ENCODE assay signal across 10 cellular contexts in genomic region chr14:105197274-105197673, GRCh38. TPM values are rescaled to one million over a fixed set of nuclear protein-coding genes. Genes with fewer than 3 reads are reported as not detected.
A peak's percentile ranks its signal among the peaks of the same experiment; 100 is the strongest.
DNase-seq lines count a peak whose midpoint lies in the region; ATAC-seq and TF ChIP-seq lines count a peak whose summit lies in the region.
"Had no signal": no experiment of that assay in that cellular context is flagged by ENCODE, and none has a peak within 500 bp of the region (broad histone marks: within the 10 kb centered on the region; RNA-seq: fewer than 3 reads in every experiment).

No MANE protein-coding gene starts in this region.

- TF ChIP-seq POLR2A in NB4 (IDR thresholded peaks at IDR 0.05; ENCODE audit: extremely low read depth, insufficient read length): no peak

- DNase-seq in COLO668 (lab: John Stamatoyannopoulos, UW; ENCODE audit: unreplicated experiment) (peak; percentile 27), NB4 (ENCODE audit: low read depth) (peak; percentile 73), fibroblast of gingiva (ENCODE audit: low read depth) (peak; percentile 70), NCI-H2227 (lab: John Stamatoyannopoulos, UW; ENCODE audit: unreplicated experiment) (no peak), NCI-H526 (lab: John Stamatoyannopoulos, UW) (no peak)
- no peak for DNase-seq in naive thymus-derived CD4-positive, alpha-beta T cell
- DNase-seq: GOT3, NCI-H524 had no signal

- H3K27me3 ChIP-seq in naive thymus-derived CD4-positive, alpha-beta T cell (ENCODE audit: control insufficient read depth in 2 of 2, insufficient read depth in 2 of 2, low read length in 2 of 2): peaks cover 6% of the 10 kb centered on the region in 2 donors

- no peak overlapping the region for H3K27ac ChIP-seq in naive thymus-derived CD4-positive, alpha-beta T cell (ENCODE audit: low read depth, low read length)

- intact Hi-C loops in naive thymus-derived CD4-positive, alpha-beta T cell (cut with micrococcal nuclease): no loop called here

- POLR2A ChIA-PET in naive thymus-derived CD4-positive, alpha-beta T cell (lab: Charles Lee): no interaction called here

- no peaks in the 10 kb centered on the region for H3K36me3 Mint-ChIP-seq in naive thymus-derived CD4-positive, alpha-beta T cell

- ATAC-seq in naive thymus-derived CD4-positive, alpha-beta T cell: peak; percentile 44
- ATAC-seq in HG02884 (IDR thresholded peaks at IDR 0.05; ENCODE audit: unreplicated experiment) (no peak), HG03039 (IDR thresholded peaks at IDR 0.05; ENCODE audit: unreplicated experiment) (no peak)

- no peaks in the 10 kb centered on the region for H3K9me3 Mint-ChIP-seq in naive thymus-derived CD4-positive, alpha-beta T cell

- TF ChIP-seq CTCF in NB4 (IDR thresholded peaks at IDR 0.05; ENCODE audit: low read depth, low read length): no peak

- CTCF ChIA-PET in naive thymus-derived CD4-positive, alpha-beta T cell (lab: Charles Lee): interaction anchor here (1.1 kb wide), 1 partner anchor 15 kb away, joined by 3 read pairs; no protein-coding TSS in a partner anchor

- H3K4me1 ChIP-seq in naive thymus-derived CD4-positive, alpha-beta T cell (ENCODE audit: control insufficient read depth in 2 of 2, insufficient read depth in 2 of 2, low read length in 2 of 2): peaks cover 4 to 59% of the 10 kb centered on the region in 2 donors

- H3K4me3 Mint-ChIP-seq in naive thymus-derived CD4-positive, alpha-beta T cell: peak overlapping the region in 3 of 10 donors; percentile 8 to 78 (median 27)

- no peaks in the 10 kb centered on the region for H3K9me3 ChIP-seq in naive thymus-derived CD4-positive, alpha-beta T cell (ENCODE audit: control insufficient read depth in 2 of 3, low read length in 3 of 3)

- H3K4me3 ChIP-seq in NB4 (ENCODE audit: low read depth, low read length): no peak overlapping the region
- no peak overlapping the region for H3K4me3 ChIP-seq in naive thymus-derived CD4-positive, alpha-beta T cell (ENCODE audit: low read length)

- no peaks in the 10 kb centered on the region for H3K36me3 ChIP-seq in naive thymus-derived CD4-positive, alpha-beta T cell (ENCODE audit: control insufficient read depth in 2 of 3, insufficient read depth in 3 of 3, low read length in 3 of 3)

- peak overlapping the region in 1 of 9 donors; percentile 46 for H3K27ac Mint-ChIP-seq in naive thymus-derived CD4-positive, alpha-beta T cell

- H3K27me3 Mint-ChIP-seq in naive thymus-derived CD4-positive, alpha-beta T cell: peaks cover 16 to 50% (median 31%) of the 10 kb centered on the region in 5 donors

- H3K4me1 Mint-ChIP-seq in naive thymus-derived CD4-positive, alpha-beta T cell: peaks cover 24 to 42% (median 30%) of the 10 kb centered on the region in 7 donors

RNA-seq across cellular contexts. Expression of gene NUDT14, which starts 16.2 kb away (rescaled TPM):
- total RNA-seq in naive thymus-derived CD4-positive, alpha-beta T cell: 10 to 100 TPM; 17.3 to 29.6 (median 20.6) TPM
- 10 to 100 TPM; 17.4 to 20.1 TPM for polyA plus RNA-seq in naive thymus-derived CD4-positive, alpha-beta T cell

RNA-seq across cellular contexts. Expression of gene JAG2, which starts 28.7 kb away (rescaled TPM):
- total RNA-seq in naive thymus-derived CD4-positive, alpha-beta T cell: 1 to 10 TPM in 3 of 5 experiments, under 1 TPM in 2; 0.27 to 5.7 (median 2.2) TPM
- under 1 TPM in 1 of 2 donors, not detected in 1; 0.21 TPM for polyA plus RNA-seq in naive thymus-derived CD4-positive, alpha-beta T cell

RNA-seq across cellular contexts. Expression of gene BTBD6, which starts 51.1 kb away (rescaled TPM):
- total RNA-seq in naive thymus-derived CD4-positive, alpha-beta T cell: 10 to 100 TPM; 30.8 to 43.0 (median 40.1) TPM
- 1 to 10 TPM; 4.0 to 7.9 TPM for polyA plus RNA-seq in naive thymus-derived CD4-positive, alpha-beta T cell

Comparison
In these comparisons a context has a peak if more than half of its experiments do, and no peak if none do; other contexts are left out.
1. DNase-seq: peak in COLO668 (single experiment), NB4 (single experiment) and fibroblast of gingiva (single experiment); none in naive thymus-derived CD4-positive, alpha-beta T cell (0 of 9), NCI-H2227 (single experiment) and NCI-H526 (0 of 2).